17 cellular contexts compared by ENCODE assay signal in the genomic region with DNA sequence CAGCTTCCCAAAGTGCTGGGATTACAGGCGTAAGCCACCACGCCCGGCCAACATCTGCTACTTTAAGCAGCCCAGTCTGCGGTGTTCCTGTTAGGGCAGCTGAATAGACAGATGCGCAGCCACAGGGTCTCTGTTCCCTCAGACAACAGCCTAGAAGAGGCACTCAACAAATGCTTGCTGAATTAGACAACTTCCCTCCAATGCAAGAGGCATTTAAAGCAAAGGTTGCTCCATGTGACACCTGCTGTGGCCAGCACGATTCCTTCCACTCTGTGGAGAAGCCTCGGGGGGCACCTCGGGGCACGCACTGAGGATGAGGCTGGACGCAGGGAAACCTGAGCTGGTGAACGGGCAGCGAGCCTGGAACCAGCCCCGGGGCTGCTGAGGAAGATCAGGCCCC.
DNase-seq lines count a peak whose midpoint lies in the region; ATAC-seq, FAIRE-seq and TF ChIP-seq lines count a peak whose summit lies in the region.
"Had no signal": no experiment of that assay in that cellular context is flagged by ENCODE, and none has a peak within 500 bp of the region (broad histone marks: within the 10 kb centered on the region; RNA-seq: fewer than 3 reads in every experiment).

No MANE protein-coding gene starts in this region.

- ATAC-seq in GM19463 (IDR thresholded peaks at IDR 0.05; ENCODE audit: unreplicated experiment) (no peak), GM18909 (IDR thresholded peaks at IDR 0.05; ENCODE audit: poor library complexity, unreplicated experiment) (no peak), mucosa of descending colon (no peak)
- ATAC-seq: naive thymus-derived CD4-positive, alpha-beta T cell; Panc1 had no signal

- DNase-seq in DMS153 (lab: John Stamatoyannopoulos, UW) (peak; percentile 88), NCI-H1092 (lab: John Stamatoyannopoulos, UW) (peak; percentile 28), NCI-H510A (lab: John Stamatoyannopoulos, UW) (peak; percentile 94), kidney (peak; percentile 63), mucosa of descending colon (no peak)
- DNase-seq: activated CD4-positive, alpha-beta T cell treated with anti-CD3 and anti-CD28 coated beads, Interleukin-2, amount 10 ng/mL, durations not matched to agents 24 days and 14 days; activated naive CD4-positive, alpha-beta T cell treated with anti-CD3 and anti-CD28 coated beads, Interleukin-2, amount 10 ng/mL, durations not matched to agents 7 days and 5 days; anterior cingulate cortex; CD4-positive, alpha-beta memory T cell; naive thymus-derived CD4-positive, alpha-beta T cell; stomach had no signal

- TF ChIP-seq CTCF in kidney (IDR thresholded peaks at IDR 0.05; ENCODE audit: borderline replicate concordance, extremely low read depth, insufficient read depth) (no peak), mucosa of descending colon (IDR thresholded peaks at IDR 0.05) (no peak)

- no peaks in the 10 kb centered on the region for H3K9me3 ChIP-seq in kidney (ENCODE audit: control insufficient read depth in 1 of 2, low read length in 2 of 2)
- no peaks in the 10 kb centered on the region for H3K9me3 ChIP-seq in mucosa of descending colon
- H3K9me3 ChIP-seq: stomach, tibial nerve had no signal

- intact Hi-C loops in kidney (cut with DNase I) (no loop called here), mucosa of descending colon (cut with DNase I, micrococcal nuclease) (no loop called here)

- H3K9ac ChIP-seq in kidney (ENCODE audit: low read length in 2 of 2): no peak overlapping the region

- H3K27ac ChIP-seq in kidney (ENCODE audit: low read depth in 2 of 2, low read length in 2 of 2): no peak overlapping the region
- H3K27ac ChIP-seq: cardiac muscle cell, stomach, tibial nerve had no signal

- no peak overlapping the region for H3K4me3 ChIP-seq in kidney (ENCODE audit: low read length in 2 of 2)
- no peak overlapping the region for H3K4me3 ChIP-seq in mucosa of descending colon
- H3K4me3 ChIP-seq: cardiac muscle cell, stomach, tibial nerve had no signal

- H3K4me1 ChIP-seq in kidney (ENCODE audit: control insufficient read depth in 1 of 2, insufficient read depth in 1 of 2, low read depth in 1 of 2, low read length in 2 of 2) (no peaks in the 10 kb centered on the region), mucosa of descending colon (ENCODE audit: low read depth) (no peaks in the 10 kb centered on the region)

- H3K36me3 ChIP-seq in kidney (ENCODE audit: control insufficient read depth in 1 of 2, insufficient read depth in 2 of 2, low read length in 2 of 2) (no peaks in the 10 kb centered on the region), mucosa of descending colon (ENCODE audit: low read depth) (no peaks in the 10 kb centered on the region)
- H3K36me3 ChIP-seq: cardiac muscle cell, stomach had no signal

- no peak for FAIRE-seq in kidney (lab: Jason Lieb, UNC)
- FAIRE-seq: H54 had no signal

Comparison
In these comparisons a context has a peak if more than half of its experiments do, and no peak if none do; other contexts are left out.
1. DNase-seq: peak in DMS153 (single experiment), NCI-H1092 (single experiment), NCI-H510A (single experiment) and kidney (single experiment); none in mucosa of descending colon (0 of 3).